28 cellular contexts compared by ENCODE assay signal in genomic region chr13:65036999-65037398, GRCh38.
"Had no signal": no experiment of that assay in that cellular context is flagged by ENCODE, and none has a peak within 500 bp of the region (broad histone marks: within the 10 kb centered on the region; RNA-seq: fewer than 3 reads in every experiment).

No MANE protein-coding gene starts in this region.

- H3K4me1 Mint-ChIP-seq: activated CD4-positive, alpha-beta T cell treated with anti-CD3 and anti-CD28 coated beads, Interleukin-2, amount 10 ng/mL, durations not matched to agents 24 days and 14 days; activated naive CD8-positive, alpha-beta T cell treated with anti-CD3 and anti-CD28 coated beads for 36 hours; activated T-helper 17 cell treated with anti-CD3 and anti-CD28 coated beads, Interleukin-2, amount 50 U/mL, for 72 hours had no signal

- H3K27ac ChIP-seq: ascending aorta, RWPE1 had no signal

- H3K4me3 ChIP-seq: ascending aorta had no signal

- H3K9me3 Mint-ChIP-seq: activated naive CD8-positive, alpha-beta T cell treated with anti-CD3 and anti-CD28 coated beads for 36 hours; brain had no signal

- H3K36me3 ChIP-seq: ascending aorta had no signal

- ATAC-seq: activated CD8-positive, alpha-beta T cell treated with anti-CD3 and anti-CD28 coated beads for 36 hours; activated T-cell treated with anti-CD3 and anti-CD28 coated beads, Interleukin-2, amount 50 U/mL, for 72 hours; activated T-helper 17 cell treated with anti-CD3 and anti-CD28 coated beads, Interleukin-2, amount 50 U/mL, for 72 hours; Right ventricle myocardium inferior had no signal

- H3K4me3 Mint-ChIP-seq: activated CD4-positive, alpha-beta T cell treated with anti-CD3 and anti-CD28 coated beads, Interleukin-2, amount 10 ng/mL, durations not matched to agents 24 days and 14 days; activated CD8-positive, alpha-beta T cell treated with anti-CD3 and anti-CD28 coated beads for 36 hours; activated naive CD8-positive, alpha-beta T cell treated with anti-CD3 and anti-CD28 coated beads for 36 hours; activated T-cell treated with anti-CD3 and anti-CD28 coated beads, Interleukin-2, amount 50 U/mL, for 72 hours; activated T-helper 17 cell treated with anti-CD3 and anti-CD28 coated beads, Interleukin-2, amount 50 U/mL, for 72 hours; brain; T-helper 1 cell treated with Interleukin-12 subunit alpha and Interleukin-12 subunit beta and Interleukin-4 antibody, amounts not matched to agents 30 μg/mL and 1 μg/mL, for 36 hours; T-helper 2 cell treated with Interferon-gamma antibody and Interleukin-4, amounts not matched to agents 5 μg/mL and 100 μg/mL, for 36 hours had no signal

- H3K36me3 Mint-ChIP-seq: activated naive CD8-positive, alpha-beta T cell treated with anti-CD3 and anti-CD28 coated beads for 36 hours; brain had no signal

- H3K27me3 Mint-ChIP-seq: activated CD4-positive, alpha-beta T cell treated with anti-CD3 and anti-CD28 coated beads, Interleukin-2, amount 10 ng/mL, durations not matched to agents 24 days and 14 days; activated CD8-positive, alpha-beta T cell treated with anti-CD3 and anti-CD28 coated beads for 36 hours; activated naive CD8-positive, alpha-beta T cell treated with anti-CD3 and anti-CD28 coated beads for 36 hours; activated T-helper 17 cell treated with anti-CD3 and anti-CD28 coated beads, Interleukin-2, amount 50 U/mL, for 72 hours had no signal

- H3K9me3 ChIP-seq: ascending aorta had no signal

- H3K27ac Mint-ChIP-seq: activated CD4-positive, alpha-beta T cell treated with anti-CD3 and anti-CD28 coated beads, Interleukin-2, amount 10 ng/mL, durations not matched to agents 24 days and 14 days; activated CD8-positive, alpha-beta T cell treated with anti-CD3 and anti-CD28 coated beads for 36 hours; activated naive CD8-positive, alpha-beta T cell treated with anti-CD3 and anti-CD28 coated beads for 36 hours; activated T-cell treated with anti-CD3 and anti-CD28 coated beads, Interleukin-2, amount 50 U/mL, for 72 hours; activated T-helper 17 cell treated with anti-CD3 and anti-CD28 coated beads, Interleukin-2, amount 50 U/mL, for 72 hours; brain; T-helper 1 cell treated with Interleukin-12 subunit alpha and Interleukin-12 subunit beta and Interleukin-4 antibody, amounts not matched to agents 30 μg/mL and 1 μg/mL, for 36 hours; T-helper 2 cell treated with Interferon-gamma antibody and Interleukin-4, amounts not matched to agents 5 μg/mL and 100 μg/mL, for 36 hours had no signal

- DNase-seq: activated CD4-positive, alpha-beta T cell treated with anti-CD3 and anti-CD28 coated beads, Interleukin-2, amount 10 ng/mL, durations not matched to agents 24 days and 14 days; activated CD4-positive, alpha-beta T cell treated with anti-CD3 and anti-CD28 coated beads, Interleukin-2, amount 50 U/mL, for 4 hours; activated CD8-positive, alpha-beta T cell treated with anti-CD3 and anti-CD28 coated beads for 36 hours; activated effector memory CD4-positive, alpha-beta T cell treated with anti-CD3 and anti-CD28 coated beads, Interleukin-2, amount 50 U/mL, for 16 hours; activated naive CD4-positive, alpha-beta T cell; activated naive CD4-positive, alpha-beta T cell treated with anti-CD3 and anti-CD28 coated beads, Interleukin-2, amount 50 U/mL, for 16 hours; activated naive CD8-positive, alpha-beta T cell treated with anti-CD3 and anti-CD28 coated beads for 36 hours; activated T-cell treated with anti-CD3 and anti-CD28 coated beads, Interleukin-2, amount 50 U/mL, for 1 hour; activated T-cell treated with anti-CD3 and anti-CD28 coated beads, Interleukin-2, amount 50 U/mL, for 72 hours; amygdala; caudate nucleus; cerebellar nuclear complex; NCI-H1092 treated with DMSO at 0.1 percent for 48 hours; NCI-H1417; NCI-H146; NCI-H187; NCI-H2081; NCI-H2171 treated with DMSO at 0.1 percent for 48 hours; NCI-H2227 treated with DMSO at 0.1 percent for 48 hours; NCI-H524 treated with DMSO at 0.1 percent for 48 hours; SIG-M5 had no signal

- H3K27me3 ChIP-seq: ascending aorta had no signal

- H3K4me1 ChIP-seq: ascending aorta had no signal
